ENCODE assay signal across 8 cellular contexts in the genomic region with DNA sequence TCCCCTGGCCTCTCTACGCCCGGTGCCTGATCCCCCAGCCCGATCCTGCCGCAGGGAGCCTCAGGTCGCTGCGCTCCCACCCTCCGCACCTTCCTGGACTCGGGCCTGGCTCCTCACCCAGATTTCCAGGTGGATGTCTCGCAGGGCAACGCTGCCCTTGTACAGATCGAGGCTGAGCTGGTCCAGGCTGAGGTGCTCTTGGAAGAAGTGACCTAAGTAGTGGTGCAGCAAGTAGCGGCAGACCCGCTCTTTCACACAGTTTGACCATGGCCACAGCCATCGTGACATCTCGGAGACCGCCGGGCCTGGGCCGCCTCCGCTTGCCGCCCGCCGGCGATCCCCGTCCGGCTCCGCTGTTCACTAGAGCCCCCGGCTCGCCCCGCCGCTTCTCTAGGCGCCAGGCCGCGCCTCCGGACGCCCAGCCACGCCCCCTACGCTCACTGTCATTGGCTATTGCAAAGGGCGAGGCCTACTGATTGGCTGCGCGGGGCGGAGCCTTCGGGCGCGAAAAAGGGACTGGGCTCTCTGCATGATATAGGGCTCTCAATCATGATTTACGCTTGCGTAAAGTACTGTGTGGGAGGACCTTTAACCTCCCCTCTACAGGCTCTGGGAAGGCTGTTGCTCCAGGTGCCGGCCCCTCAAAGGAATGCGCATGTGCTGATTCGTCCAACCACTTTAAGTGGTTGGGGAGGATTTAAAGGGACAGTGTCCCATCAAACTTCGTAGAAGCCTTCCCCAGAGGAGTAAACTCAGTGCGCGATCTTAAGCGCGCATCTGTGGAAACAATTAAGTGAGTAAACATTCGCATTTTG. TPM values are rescaled to one million over a fixed set of nuclear protein-coding genes. Genes with fewer than 3 reads are reported as not detected.
A peak's percentile ranks its signal among the peaks of the same experiment; 100 is the strongest.
DNase-seq lines count a peak whose midpoint lies in the region; ATAC-seq lines count a peak whose summit lies in the region.

A gene (minus strand): TSS at position 362 of the 815 bp plus-strand sequence. CDS start 74 bp downstream, at position 288.

- under 1% methylated on average over 55 of the region's 55 CpGs for WGBS in mesenchymal stem cell

- H3K23ac ChIP-seq in mesenchymal stem cell (ENCODE audit: low read length in 2 of 2): peak within 1 kb of the TSS in 1 of 2 experiments; percentile 70

- no peaks in the 10 kb centered on the region for H3K4me1 ChIP-seq in NT2/D1 (ENCODE audit: insufficient read depth, insufficient read length)
- no peaks in the 10 kb centered on the region for H3K4me1 ChIP-seq in endocrine pancreas (ENCODE audit: control insufficient read depth, insufficient read depth, low read length)
- peaks cover 16% of the 10 kb centered on the region for H3K4me1 ChIP-seq in mesenchymal stem cell (ENCODE audit: control insufficient read depth, insufficient read depth, low read depth, low read length)

- peak; percentile 94 for ATAC-seq in GM21381 (IDR thresholded peaks at IDR 0.05; ENCODE audit: unreplicated experiment)
- peak; percentile 98 for ATAC-seq in activated CD8-positive, alpha-beta memory T cell treated with anti-CD3 and anti-CD28 coated beads, Interleukin-2, amount 10 ng/mL, durations not matched to agents 7 days and 5 days

- no peaks in the 10 kb centered on the region for H3K27me3 Mint-ChIP-seq in activated CD8-positive, alpha-beta memory T cell treated with anti-CD3 and anti-CD28 coated beads, Interleukin-2, amount 10 ng/mL, durations not matched to agents 7 days and 5 days

- peak within 1 kb of the TSS; percentile 52 for H4K8ac ChIP-seq in mesenchymal stem cell (ENCODE audit: low read length)

- peak within 1 kb of the TSS in 1 of 2 experiments; percentile 93 for H3K14ac ChIP-seq in mesenchymal stem cell (ENCODE audit: low read length in 2 of 2)

- peak within 1 kb of the TSS in 1 of 2 experiments; percentile 96 for H2BK12ac ChIP-seq in mesenchymal stem cell (ENCODE audit: low read length in 2 of 2)

- H3K9ac ChIP-seq in NT2/D1 (ENCODE audit: insufficient read length, low read depth) (peak within 1 kb of the TSS; percentile 92), endocrine pancreas (ENCODE audit: control insufficient read depth, insufficient read depth, low read length) (peak within 1 kb of the TSS; percentile 95), mesenchymal stem cell (ENCODE audit: low read length) (peak within 1 kb of the TSS; percentile 98)

- H3K4me3 Mint-ChIP-seq in activated CD8-positive, alpha-beta memory T cell treated with anti-CD3 and anti-CD28 coated beads, Interleukin-2, amount 10 ng/mL, durations not matched to agents 7 days and 5 days: peak within 1 kb of the TSS; percentile 88

- peaks cover 18% of the 10 kb centered on the region for H3K4me1 Mint-ChIP-seq in activated CD8-positive, alpha-beta memory T cell treated with anti-CD3 and anti-CD28 coated beads, Interleukin-2, amount 10 ng/mL, durations not matched to agents 7 days and 5 days

- H4K91ac ChIP-seq in mesenchymal stem cell (ENCODE audit: low read length): peak within 1 kb of the TSS; percentile 77

- H2BK5ac ChIP-seq in mesenchymal stem cell (ENCODE audit: low read depth, low read length, poor library complexity, severe bottlenecking): no peak within 1 kb of the TSS

- H3K36me3 Mint-ChIP-seq in activated CD8-positive, alpha-beta memory T cell treated with anti-CD3 and anti-CD28 coated beads, Interleukin-2, amount 10 ng/mL, durations not matched to agents 7 days and 5 days: peaks cover 2% of the 10 kb centered on the region

- peak within 1 kb of the TSS; percentile 75 to 95 for H3K18ac ChIP-seq in mesenchymal stem cell (ENCODE audit: low read depth in 1 of 2, low read length in 2 of 2)

- H3K4me2 ChIP-seq in mesenchymal stem cell (ENCODE audit: low read length, poor library complexity, severe bottlenecking): peak within 1 kb of the TSS; percentile 90

- H2AFZ ChIP-seq in mesenchymal stem cell (ENCODE audit: low read depth, low read length): peak within 1 kb of the TSS; percentile 79

- H3K4me3 ChIP-seq in NT2/D1 (ENCODE audit: insufficient read length, low read depth): peak within 1 kb of the TSS; percentile 87
- peak within 1 kb of the TSS; percentile 90 for H3K4me3 ChIP-seq in endocrine pancreas (ENCODE audit: control insufficient read depth, insufficient read depth, low read length)
- peak within 1 kb of the TSS; percentile 87 to 100 for H3K4me3 ChIP-seq in mesenchymal stem cell (ENCODE audit: insufficient read depth in 1 of 2, low read depth in 1 of 2, low read length in 2 of 2)

- peak within 1 kb of the TSS; percentile 75 for H3K27ac ChIP-seq in mesenchymal stem cell (ENCODE audit: low read length, poor library complexity, severe bottlenecking)

- peak within 1 kb of the TSS; percentile 15 for H2AK5ac ChIP-seq in mesenchymal stem cell (ENCODE audit: low read length, severe bottlenecking)

- peak within 1 kb of the TSS; percentile 6 for H2BK15ac ChIP-seq in mesenchymal stem cell (ENCODE audit: low read depth, poor library complexity, severe bottlenecking)

- peak within 1 kb of the TSS; percentile 92 for H3K27ac Mint-ChIP-seq in activated CD8-positive, alpha-beta memory T cell treated with anti-CD3 and anti-CD28 coated beads, Interleukin-2, amount 10 ng/mL, durations not matched to agents 7 days and 5 days

- peaks cover 26% of the 10 kb centered on the region for H3K79me1 ChIP-seq in mesenchymal stem cell (replicated peaks; ENCODE audit: low read length, poor library complexity, severe bottlenecking)

- H3K36me3 ChIP-seq in NT2/D1 (ENCODE audit: insufficient read depth, insufficient read length, low read length) (peaks cover 23% of the 10 kb centered on the region), endocrine pancreas (ENCODE audit: control insufficient read depth, insufficient read depth, low read length) (no peaks in the 10 kb centered on the region), mesenchymal stem cell (ENCODE audit: control insufficient read depth in 1 of 2, insufficient read depth in 2 of 2, low read depth in 1 of 2, low read length in 2 of 2) (peaks cover 23% of the 10 kb centered on the region in 2 experiments)

- H3K27me3 ChIP-seq in NT2/D1 (ENCODE audit: insufficient read depth, insufficient read length) (no peaks in the 10 kb centered on the region), endocrine pancreas (ENCODE audit: control insufficient read depth, insufficient read depth, low read length) (no peaks in the 10 kb centered on the region), mesenchymal stem cell (ENCODE audit: control insufficient read depth in 1 of 2, insufficient read depth in 1 of 2, low read length in 2 of 2) (no peaks in the 10 kb centered on the region)

- DNase-seq in COR-L47 (lab: John Stamatoyannopoulos, UW) (peak; percentile 99), HUDEP-2 (lab: John Stamatoyannopoulos, UW; ENCODE audit: unreplicated experiment in 76 of 76) (peak in 75 of 76 experiments; percentile 48 to 100 (median 98)), NT2/D1 (ENCODE audit: low read depth, low spot score) (peak; percentile 98), mesenchymal stem cell (peak; percentile 100)
- peak; percentile 99 for DNase-seq in activated CD8-positive, alpha-beta memory T cell treated with anti-CD3 and anti-CD28 coated beads, Interleukin-2, amount 10 ng/mL, durations not matched to agents 7 days and 5 days
- peak; percentile 97 for DNase-seq in stimulated activated CD8-positive, alpha-beta memory T cell treated with anti-CD3 and anti-CD28 coated beads, Interleukin-12 subunit alpha, Interleukin-12 subunit beta, amount 100 ng/mL, for 4 hours (ENCODE audit: low read depth)

- H3K9me3 ChIP-seq in NT2/D1 (ENCODE audit: insufficient read depth, low read length): no peaks in the 10 kb centered on the region
- H3K9me3 ChIP-seq in endocrine pancreas (ENCODE audit: control insufficient read depth, low read length): no peaks in the 10 kb centered on the region
- no peaks in the 10 kb centered on the region for H3K9me3 ChIP-seq in mesenchymal stem cell (ENCODE audit: control insufficient read depth, low read length)

- peak within 1 kb of the TSS; percentile 39 for H2BK120ac ChIP-seq in mesenchymal stem cell (ENCODE audit: low read depth, low read length)

- H3K4ac ChIP-seq in mesenchymal stem cell (ENCODE audit: low read depth in 1 of 2, low read length in 2 of 2): peak within 1 kb of the TSS; percentile 25 to 92

- H3K9me3 Mint-ChIP-seq in activated CD8-positive, alpha-beta memory T cell treated with anti-CD3 and anti-CD28 coated beads, Interleukin-2, amount 10 ng/mL, durations not matched to agents 7 days and 5 days (ENCODE audit: low read depth): no peaks in the 10 kb centered on the region

- CTCF ChIA-PET in activated CD8-positive, alpha-beta memory T cell treated with anti-CD3 and anti-CD28 coated beads, Interleukin-2, amount 10 ng/mL, durations not matched to agents 7 days and 5 days (lab: Charles Lee): interaction anchor here (1.0 to 2.1 kb wide), 7 partner anchors 23 to 201 kb away, joined by 3 to 9 read pairs (median 4); a partner anchor contains a TSS

RNA-seq across cellular contexts. Expression of the gene that starts here (rescaled TPM):
- 10 to 100 TPM; 27.3 to 27.9 TPM for total RNA-seq in activated CD8-positive, alpha-beta memory T cell treated with anti-CD3 and anti-CD28 coated beads, Interleukin-2, amount 10 ng/mL, durations not matched to agents 7 days and 5 days
- polyA plus RNA-seq in mesenchymal stem cell (2013, experiment 1 of 2): 6.2 TPM
- 6.0 TPM for polyA plus RNA-seq in mesenchymal stem cell (2013, experiment 2 of 2)

Comparison
In these comparisons a context has a peak if more than half of its experiments do, and no peak if none do; other contexts are left out.
1. Peak in every context shown above with its lines: DNase-seq, ATAC-seq, H3K4me3 ChIP-seq and H3K27ac ChIP-seq.